ENCODE assay signal across 19 cellular contexts in the genomic region with DNA sequence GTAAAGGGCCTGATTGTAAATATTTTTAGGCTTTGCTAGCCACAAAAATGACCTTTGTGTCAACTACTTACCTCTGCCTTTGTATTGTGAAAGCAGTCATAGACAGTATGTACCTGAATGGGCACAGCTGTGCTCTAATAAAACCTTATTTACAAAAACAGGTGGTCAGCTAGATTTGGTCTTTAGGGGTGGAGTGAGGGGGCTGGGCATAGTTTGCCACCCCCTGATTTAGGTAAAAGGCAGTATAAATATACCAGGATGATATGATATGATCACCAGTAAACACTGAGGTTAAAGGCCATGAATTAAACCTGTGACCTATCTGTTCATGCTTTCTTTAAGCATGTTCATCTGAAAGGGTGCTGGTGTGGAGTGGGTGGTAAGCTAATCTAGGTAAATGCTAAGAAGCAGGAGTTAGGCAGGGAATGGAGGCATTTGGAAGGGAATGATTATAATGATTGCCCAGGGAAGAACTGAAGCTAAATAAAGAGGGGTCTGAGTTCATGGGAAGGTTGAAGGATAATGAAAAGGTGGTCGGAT.
"Had no signal": no experiment of that assay in that cellular context is flagged by ENCODE, and none has a peak within 500 bp of the region (broad histone marks: within the 10 kb centered on the region; RNA-seq: fewer than 3 reads in every experiment).

No MANE protein-coding gene starts in this region.

- H3K36me3 ChIP-seq: gastrocnemius medialis, neutrophil, ovary, prostate gland, right atrium auricular region, spleen had no signal

- ATAC-seq: effector memory CD8-positive, alpha-beta T cell; esophagus mucosa; gastrocnemius medialis; natural killer cell had no signal

- FAIRE-seq: endothelial cell of umbilical vein, islet of Langerhans had no signal

- H3K4me3 ChIP-seq: gastrocnemius medialis, ovary, prostate gland, right atrium auricular region, spleen, testis had no signal

- DNase-seq: activated gamma-delta T cell treated with Interleukin-2 at 50 U/mL for 16 hours; activated T-cell treated with anti-CD3 and anti-CD28 coated beads, Interleukin-2, amount 50 U/mL, for 1 hour; central memory CD4-positive, alpha-beta T cell; effector memory CD8-positive, alpha-beta T cell; gastrocnemius medialis; hypothalamus; midbrain; natural killer cell; ovary; spleen; stimulated activated CD4-positive, alpha-beta T cell treated with anti-CD3 and anti-CD28 coated beads, Interleukin-4, amount 100 ng/mL, for 1 hour; stimulated activated naive CD4-positive, alpha-beta T cell; testis had no signal

- H3K4me1 ChIP-seq: gastrocnemius medialis, prostate gland, right atrium auricular region, testis had no signal

- H3K27me3 ChIP-seq: gastrocnemius medialis, neutrophil, ovary, right atrium auricular region, spleen, testis had no signal

- H3K9me3 ChIP-seq: gastrocnemius medialis, neutrophil, ovary, prostate gland, right atrium auricular region, spleen, testis had no signal

- H3K27ac ChIP-seq: gastrocnemius medialis, neutrophil, ovary, prostate gland, right atrium auricular region, spleen, testis had no signal
